ENCODE assay signal across 1 cellular context in the genomic region with DNA sequence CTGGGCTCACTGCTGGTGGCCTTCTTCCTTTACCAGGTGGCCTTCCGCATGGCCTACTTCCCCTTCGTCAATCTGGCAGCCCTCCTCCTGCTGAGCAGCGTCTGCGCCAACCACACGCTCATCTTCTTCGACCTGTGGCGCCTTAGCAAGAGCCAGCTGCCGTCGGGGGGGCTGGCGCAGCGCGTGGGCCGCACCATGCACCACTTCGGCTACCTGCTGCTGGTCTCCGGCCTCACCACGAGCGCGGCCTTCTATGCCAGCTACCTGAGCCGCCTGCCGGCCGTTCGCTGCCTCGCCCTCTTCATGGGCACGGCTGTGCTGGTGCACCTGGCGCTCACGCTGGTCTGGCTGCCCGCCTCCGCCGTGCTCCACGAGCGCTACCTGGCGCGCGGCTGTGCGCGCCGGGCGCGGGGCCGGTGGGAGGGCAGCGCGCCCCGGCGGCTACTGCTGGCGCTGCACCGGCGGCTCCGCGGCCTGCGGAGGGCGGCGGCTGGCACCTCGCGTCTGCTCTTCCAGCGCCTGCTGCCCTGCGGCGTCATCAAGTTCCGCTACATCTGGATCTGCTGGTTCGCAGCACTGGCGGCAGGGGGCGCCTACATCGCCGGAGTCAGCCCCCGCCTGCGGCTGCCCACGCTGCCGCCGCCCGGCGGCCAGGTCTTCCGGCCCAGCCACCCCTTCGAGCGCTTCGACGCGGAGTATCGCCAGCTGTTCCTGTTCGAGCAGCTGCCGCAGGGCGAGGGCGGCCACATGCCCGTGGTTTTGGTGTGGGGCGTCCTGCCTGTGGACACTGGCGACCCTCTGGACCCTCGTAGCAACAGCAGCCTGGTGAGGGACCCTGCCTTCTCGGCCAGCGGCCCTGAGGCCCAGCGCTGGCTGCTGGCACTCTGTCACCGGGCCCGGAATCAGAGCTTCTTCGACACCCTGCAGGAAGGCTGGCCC.
A peak's percentile ranks its signal among the peaks of the same experiment; 100 is the strongest.
TF ChIP-seq lines count a peak whose summit lies in the region.

No MANE protein-coding gene starts in this region.

TF ChIP-seq in HepG2, 621 proteins besides CTCF, POLR2A, EP300 and RAD21 (continued from another document and continues in another):
- TF ChIP-seq GZF1 (CRISPR knock-in tag; IDR thresholded peaks at IDR 0.05) (peak; percentile 29; the same call in 1 of the 2 replicates), IRF2 (CRISPR knock-in tag; IDR thresholded peaks at IDR 0.05) (peak; percentile 56; the same call in 1 of the 2 replicates), GTF2F1 (IDR thresholded peaks at IDR 0.05; ENCODE audit: low read length) (no peak), FOXA3 (CRISPR knock-in tag; IDR thresholded peaks at IDR 0.05) (peak; percentile 35; the same call in 1 of the 2 replicates), CREB1 (IDR thresholded peaks at IDR 0.05) (peak; percentile 63; the same call in 1 of the 2 replicates), CREB1 (CRISPR knock-in tag; IDR thresholded peaks at IDR 0.05) (no peak), PCBP2 (optimal IDR thresholded peaks at IDR 0.05; ENCODE audit: low read depth, low read length, poor library complexity, severe bottlenecking) (no peak), GTF3A (CRISPR knock-in tag; conservative IDR thresholded peaks at IDR 0.05) (no peak), ZNF24 (IDR thresholded peaks at IDR 0.05) (no peak), SMAD1 (CRISPR knock-in tag; IDR thresholded peaks at IDR 0.05; ENCODE audit: borderline replicate concordance, low read depth) (no peak), ZNF510 (CRISPR knock-in tag; IDR thresholded peaks at IDR 0.05; ENCODE audit: low read depth) (peak; percentile 74; the same call in 1 of the 2 replicates), ZNF20 (CRISPR knock-in tag; IDR thresholded peaks at IDR 0.05) (0 out of 2 replicates have a peak, but pooled peaks have one; percentile 78), NR2F1 (CRISPR knock-in tag; IDR thresholded peaks at IDR 0.05) (no peak), LCORL (IDR thresholded peaks at IDR 0.05) (no peak), LCORL (CRISPR knock-in tag; IDR thresholded peaks at IDR 0.05) (peak; percentile 42; the same call in 1 of the 2 replicates), SOX6 (IDR thresholded peaks at IDR 0.05) (no peak), SOX6 (CRISPR knock-in tag; IDR thresholded peaks at IDR 0.05) (peak; percentile 51; the same call in 1 of the 2 replicates), SALL2 (CRISPR knock-in tag; IDR thresholded peaks at IDR 0.05) (peak; percentile 99), SNAPC2 (CRISPR knock-in tag; IDR thresholded peaks at IDR 0.05) (peak; percentile 92), ZNF326 (CRISPR knock-in tag; IDR thresholded peaks at IDR 0.05; ENCODE audit: borderline replicate concordance) (no peak), ZSCAN9 (CRISPR knock-in tag; IDR thresholded peaks at IDR 0.05; ENCODE audit: borderline replicate concordance) (peak; percentile 95), CHCHD3 (CRISPR knock-in tag; IDR thresholded peaks at IDR 0.05) (peak; percentile 97; the same call in 1 of the 2 replicates), RFX3 (CRISPR knock-in tag; IDR thresholded peaks at IDR 0.05) (no peak), NKX3-1 (CRISPR knock-in tag; IDR thresholded peaks at IDR 0.05) (peak; percentile 98), ZNF724P (CRISPR knock-in tag; IDR thresholded peaks at IDR 0.05; ENCODE audit: borderline replicate concordance) (peak; percentile 95; the same call in 1 of the 2 replicates), ZNF33B (CRISPR knock-in tag; IDR thresholded peaks at IDR 0.05) (peak; percentile 99), NR1H2 (CRISPR knock-in tag; IDR thresholded peaks at IDR 0.05; ENCODE audit: borderline replicate concordance, low read depth) (peak; percentile 87; the same call in 1 of the 2 replicates), ZNF678 (CRISPR knock-in tag; IDR thresholded peaks at IDR 0.05) (peak; percentile 78; the same call in 1 of the 2 replicates), NBN (conservative IDR thresholded peaks at IDR 0.05) (no peak), RARG (CRISPR knock-in tag; IDR thresholded peaks at IDR 0.05; ENCODE audit: low read depth) (no peak), ZNF629 (CRISPR knock-in tag; conservative IDR thresholded peaks at IDR 0.05) (peak; percentile 51; the same call in 1 of the 2 replicates), ZNF672 (CRISPR knock-in tag; IDR thresholded peaks at IDR 0.05) (peak; percentile 91)
- TF ChIP-seq, protein P1, sequence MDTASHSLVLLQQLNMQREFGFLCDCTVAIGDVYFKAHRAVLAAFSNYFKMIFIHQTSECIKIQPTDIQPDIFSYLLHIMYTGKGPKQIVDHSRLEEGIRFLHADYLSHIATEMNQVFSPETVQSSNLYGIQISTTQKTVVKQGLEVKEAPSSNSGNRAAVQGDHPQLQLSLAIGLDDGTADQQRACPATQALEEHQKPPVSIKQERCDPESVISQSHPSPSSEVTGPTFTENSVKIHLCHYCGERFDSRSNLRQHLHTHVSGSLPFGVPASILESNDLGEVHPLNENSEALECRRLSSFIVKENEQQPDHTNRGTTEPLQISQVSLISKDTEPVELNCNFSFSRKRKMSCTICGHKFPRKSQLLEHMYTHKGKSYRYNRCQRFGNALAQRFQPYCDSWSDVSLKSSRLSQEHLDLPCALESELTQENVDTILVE (CRISPR knock-in tag; IDR thresholded peaks at IDR 0.05), result no peak
- TF ChIP-seq, protein P2, sequence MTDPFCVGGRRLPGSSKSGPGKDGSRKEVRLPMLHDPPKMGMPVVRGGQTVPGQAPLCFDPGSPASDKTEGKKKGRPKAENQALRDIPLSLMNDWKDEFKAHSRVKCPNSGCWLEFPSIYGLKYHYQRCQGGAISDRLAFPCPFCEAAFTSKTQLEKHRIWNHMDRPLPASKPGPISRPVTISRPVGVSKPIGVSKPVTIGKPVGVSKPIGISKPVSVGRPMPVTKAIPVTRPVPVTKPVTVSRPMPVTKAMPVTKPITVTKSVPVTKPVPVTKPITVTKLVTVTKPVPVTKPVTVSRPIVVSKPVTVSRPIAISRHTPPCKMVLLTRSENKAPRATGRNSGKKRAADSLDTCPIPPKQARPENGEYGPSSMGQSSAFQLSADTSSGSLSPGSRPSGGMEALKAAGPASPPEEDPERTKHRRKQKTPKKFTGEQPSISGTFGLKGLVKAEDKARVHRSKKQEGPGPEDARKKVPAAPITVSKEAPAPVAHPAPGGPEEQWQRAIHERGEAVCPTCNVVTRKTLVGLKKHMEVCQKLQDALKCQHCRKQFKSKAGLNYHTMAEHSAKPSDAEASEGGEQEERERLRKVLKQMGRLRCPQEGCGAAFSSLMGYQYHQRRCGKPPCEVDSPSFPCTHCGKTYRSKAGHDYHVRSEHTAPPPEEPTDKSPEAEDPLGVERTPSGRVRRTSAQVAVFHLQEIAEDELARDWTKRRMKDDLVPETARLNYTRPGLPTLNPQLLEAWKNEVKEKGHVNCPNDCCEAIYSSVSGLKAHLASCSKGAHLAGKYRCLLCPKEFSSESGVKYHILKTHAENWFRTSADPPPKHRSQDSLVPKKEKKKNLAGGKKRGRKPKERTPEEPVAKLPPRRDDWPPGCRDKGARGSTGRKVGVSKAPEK (CRISPR knock-in tag; IDR thresholded peaks at IDR 0.05; ENCODE audit: borderline replicate concordance), result no peak
- TF ChIP-seq, protein P3, sequence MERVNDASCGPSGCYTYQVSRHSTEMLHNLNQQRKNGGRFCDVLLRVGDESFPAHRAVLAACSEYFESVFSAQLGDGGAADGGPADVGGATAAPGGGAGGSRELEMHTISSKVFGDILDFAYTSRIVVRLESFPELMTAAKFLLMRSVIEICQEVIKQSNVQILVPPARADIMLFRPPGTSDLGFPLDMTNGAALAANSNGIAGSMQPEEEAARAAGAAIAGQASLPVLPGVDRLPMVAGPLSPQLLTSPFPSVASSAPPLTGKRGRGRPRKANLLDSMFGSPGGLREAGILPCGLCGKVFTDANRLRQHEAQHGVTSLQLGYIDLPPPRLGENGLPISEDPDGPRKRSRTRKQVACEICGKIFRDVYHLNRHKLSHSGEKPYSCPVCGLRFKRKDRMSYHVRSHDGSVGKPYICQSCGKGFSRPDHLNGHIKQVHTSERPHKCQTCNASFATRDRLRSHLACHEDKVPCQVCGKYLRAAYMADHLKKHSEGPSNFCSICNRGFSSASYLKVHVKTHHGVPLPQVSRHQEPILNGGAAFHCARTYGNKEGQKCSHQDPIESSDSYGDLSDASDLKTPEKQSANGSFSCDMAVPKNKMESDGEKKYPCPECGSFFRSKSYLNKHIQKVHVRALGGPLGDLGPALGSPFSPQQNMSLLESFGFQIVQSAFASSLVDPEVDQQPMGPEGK (CRISPR knock-in tag; IDR thresholded peaks at IDR 0.05), result peak; percentile 77
- TF ChIP-seq, protein P4, sequence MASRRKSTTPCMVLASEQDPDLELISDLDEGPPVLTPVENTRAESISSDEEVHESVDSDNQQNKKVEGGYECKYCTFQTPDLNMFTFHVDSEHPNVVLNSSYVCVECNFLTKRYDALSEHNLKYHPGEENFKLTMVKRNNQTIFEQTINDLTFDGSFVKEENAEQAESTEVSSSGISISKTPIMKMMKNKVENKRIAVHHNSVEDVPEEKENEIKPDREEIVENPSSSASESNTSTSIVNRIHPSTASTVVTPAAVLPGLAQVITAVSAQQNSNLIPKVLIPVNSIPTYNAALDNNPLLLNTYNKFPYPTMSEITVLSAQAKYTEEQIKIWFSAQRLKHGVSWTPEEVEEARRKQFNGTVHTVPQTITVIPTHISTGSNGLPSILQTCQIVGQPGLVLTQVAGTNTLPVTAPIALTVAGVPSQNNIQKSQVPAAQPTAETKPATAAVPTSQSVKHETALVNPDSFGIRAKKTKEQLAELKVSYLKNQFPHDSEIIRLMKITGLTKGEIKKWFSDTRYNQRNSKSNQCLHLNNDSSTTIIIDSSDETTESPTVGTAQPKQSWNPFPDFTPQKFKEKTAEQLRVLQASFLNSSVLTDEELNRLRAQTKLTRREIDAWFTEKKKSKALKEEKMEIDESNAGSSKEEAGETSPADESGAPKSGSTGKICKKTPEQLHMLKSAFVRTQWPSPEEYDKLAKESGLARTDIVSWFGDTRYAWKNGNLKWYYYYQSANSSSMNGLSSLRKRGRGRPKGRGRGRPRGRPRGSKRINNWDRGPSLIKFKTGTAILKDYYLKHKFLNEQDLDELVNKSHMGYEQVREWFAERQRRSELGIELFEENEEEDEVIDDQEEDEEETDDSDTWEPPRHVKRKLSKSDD (CRISPR knock-in tag; IDR thresholded peaks at IDR 0.05; ENCODE audit: low read depth), result peak; percentile 81
- TF ChIP-seq, protein P5, sequence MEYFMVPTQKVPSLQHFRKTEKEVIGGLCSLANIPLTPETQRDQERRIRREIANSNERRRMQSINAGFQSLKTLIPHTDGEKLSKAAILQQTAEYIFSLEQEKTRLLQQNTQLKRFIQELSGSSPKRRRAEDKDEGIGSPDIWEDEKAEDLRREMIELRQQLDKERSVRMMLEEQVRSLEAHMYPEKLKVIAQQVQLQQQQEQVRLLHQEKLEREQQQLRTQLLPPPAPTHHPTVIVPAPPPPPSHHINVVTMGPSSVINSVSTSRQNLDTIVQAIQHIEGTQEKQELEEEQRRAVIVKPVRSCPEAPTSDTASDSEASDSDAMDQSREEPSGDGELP (IDR thresholded peaks at IDR 0.05; ENCODE audit: borderline replicate concordance, low read depth), result peak; percentile 54; the same call in 1 of the 2 replicates
- TF ChIP-seq, protein P6, sequence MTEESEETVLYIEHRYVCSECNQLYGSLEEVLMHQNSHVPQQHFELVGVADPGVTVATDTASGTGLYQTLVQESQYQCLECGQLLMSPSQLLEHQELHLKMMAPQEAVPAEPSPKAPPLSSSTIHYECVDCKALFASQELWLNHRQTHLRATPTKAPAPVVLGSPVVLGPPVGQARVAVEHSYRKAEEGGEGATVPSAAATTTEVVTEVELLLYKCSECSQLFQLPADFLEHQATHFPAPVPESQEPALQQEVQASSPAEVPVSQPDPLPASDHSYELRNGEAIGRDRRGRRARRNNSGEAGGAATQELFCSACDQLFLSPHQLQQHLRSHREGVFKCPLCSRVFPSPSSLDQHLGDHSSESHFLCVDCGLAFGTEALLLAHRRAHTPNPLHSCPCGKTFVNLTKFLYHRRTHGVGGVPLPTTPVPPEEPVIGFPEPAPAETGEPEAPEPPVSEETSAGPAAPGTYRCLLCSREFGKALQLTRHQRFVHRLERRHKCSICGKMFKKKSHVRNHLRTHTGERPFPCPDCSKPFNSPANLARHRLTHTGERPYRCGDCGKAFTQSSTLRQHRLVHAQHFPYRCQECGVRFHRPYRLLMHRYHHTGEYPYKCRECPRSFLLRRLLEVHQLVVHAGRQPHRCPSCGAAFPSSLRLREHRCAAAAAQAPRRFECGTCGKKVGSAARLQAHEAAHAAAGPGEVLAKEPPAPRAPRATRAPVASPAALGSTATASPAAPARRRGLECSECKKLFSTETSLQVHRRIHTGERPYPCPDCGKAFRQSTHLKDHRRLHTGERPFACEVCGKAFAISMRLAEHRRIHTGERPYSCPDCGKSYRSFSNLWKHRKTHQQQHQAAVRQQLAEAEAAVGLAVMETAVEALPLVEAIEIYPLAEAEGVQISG (CRISPR knock-in tag; IDR thresholded peaks at IDR 0.05), result peak; percentile 88
- TF ChIP-seq, protein P7, sequence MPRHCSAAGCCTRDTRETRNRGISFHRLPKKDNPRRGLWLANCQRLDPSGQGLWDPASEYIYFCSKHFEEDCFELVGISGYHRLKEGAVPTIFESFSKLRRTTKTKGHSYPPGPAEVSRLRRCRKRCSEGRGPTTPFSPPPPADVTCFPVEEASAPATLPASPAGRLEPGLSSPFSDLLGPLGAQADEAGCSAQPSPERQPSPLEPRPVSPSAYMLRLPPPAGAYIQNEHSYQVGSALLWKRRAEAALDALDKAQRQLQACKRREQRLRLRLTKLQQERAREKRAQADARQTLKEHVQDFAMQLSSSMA (CRISPR knock-in tag; IDR thresholded peaks at IDR 0.05), result no peak; the same call in 1 of the 2 replicates
- TF ChIP-seq, protein P8, sequence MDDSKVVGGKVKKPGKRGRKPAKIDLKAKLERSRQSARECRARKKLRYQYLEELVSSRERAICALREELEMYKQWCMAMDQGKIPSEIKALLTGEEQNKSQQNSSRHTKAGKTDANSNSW (CRISPR knock-in tag; IDR thresholded peaks at IDR 0.05; ENCODE audit: borderline replicate concordance), result peak; percentile 88; the same call in 1 of the 2 replicates
- TF ChIP-seq, protein P9, sequence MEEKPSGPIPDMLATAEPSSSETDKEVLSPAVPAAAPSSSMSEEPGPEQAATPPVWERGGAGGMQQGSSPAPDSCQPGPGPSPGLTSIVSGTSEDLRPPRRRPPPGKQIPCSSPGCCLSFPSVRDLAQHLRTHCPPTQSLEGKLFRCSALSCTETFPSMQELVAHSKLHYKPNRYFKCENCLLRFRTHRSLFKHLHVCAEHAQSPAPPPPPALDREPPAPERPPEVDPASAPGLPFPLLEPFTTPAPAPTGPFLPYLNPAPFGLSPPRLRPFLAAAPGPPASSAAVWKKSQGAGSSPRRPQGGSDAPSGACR (CRISPR knock-in tag; IDR thresholded peaks at IDR 0.05), result no peak
- TF ChIP-seq, protein P10, sequence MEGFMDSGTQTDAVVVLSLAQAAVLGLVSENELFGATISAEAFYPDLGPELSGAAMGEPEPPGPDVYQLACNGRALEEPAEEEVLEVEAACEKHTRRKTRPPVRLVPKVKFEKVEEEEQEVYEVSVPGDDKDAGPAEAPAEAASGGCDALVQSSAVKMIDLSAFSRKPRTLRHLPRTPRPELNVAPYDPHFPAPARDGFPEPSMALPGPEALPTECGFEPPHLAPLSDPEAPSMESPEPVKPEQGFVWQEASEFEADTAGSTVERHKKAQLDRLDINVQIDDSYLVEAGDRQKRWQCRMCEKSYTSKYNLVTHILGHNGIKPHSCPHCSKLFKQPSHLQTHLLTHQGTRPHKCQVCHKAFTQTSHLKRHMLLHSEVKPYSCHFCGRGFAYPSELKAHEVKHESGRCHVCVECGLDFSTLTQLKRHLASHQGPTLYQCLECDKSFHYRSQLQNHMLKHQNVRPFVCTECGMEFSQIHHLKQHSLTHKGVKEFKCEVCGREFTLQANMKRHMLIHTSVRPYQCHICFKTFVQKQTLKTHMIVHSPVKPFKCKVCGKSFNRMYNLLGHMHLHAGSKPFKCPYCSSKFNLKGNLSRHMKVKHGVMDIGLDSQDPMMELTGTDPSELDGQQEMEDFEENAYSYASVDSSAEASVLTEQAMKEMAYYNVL (CRISPR knock-in tag; IDR thresholded peaks at IDR 0.05; ENCODE audit: borderline replicate concordance), result 0 out of 2 replicates have a peak, but pooled peaks have one; percentile 32
